13 cellular contexts compared by ENCODE assay signal in the genomic region with DNA sequence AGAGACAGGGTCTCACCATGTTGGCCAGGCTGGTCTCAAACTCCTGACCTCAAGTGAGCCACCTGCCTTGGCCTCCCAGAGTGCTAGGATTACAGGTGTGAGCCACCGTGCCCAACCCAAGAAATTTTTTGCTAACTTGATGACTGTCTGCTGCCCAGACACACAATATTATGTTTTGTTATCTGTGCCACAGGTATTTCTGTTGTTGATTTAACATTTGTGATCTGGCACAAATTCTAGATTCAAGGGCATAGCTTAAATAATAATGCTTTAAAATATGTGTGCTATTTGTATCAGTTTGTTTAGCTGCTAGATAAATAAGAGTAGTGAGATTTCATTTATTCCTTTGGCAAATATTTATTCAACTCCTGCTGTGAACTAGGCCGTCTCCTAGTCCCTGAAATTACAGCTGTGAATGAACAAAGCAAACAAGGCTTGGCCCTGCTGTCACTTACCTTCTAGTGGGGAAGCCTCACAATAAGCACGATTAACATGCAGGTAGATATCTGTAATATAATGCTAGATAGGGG. TPM values are rescaled to one million over a fixed set of nuclear protein-coding genes. Genes with fewer than 3 reads are reported as not detected.
A peak's percentile ranks its signal among the peaks of the same experiment; 100 is the strongest.
DNase-seq lines count a peak whose midpoint lies in the region; ATAC-seq and TF ChIP-seq lines count a peak whose summit lies in the region.
"Had no signal": no experiment of that assay in that cellular context is flagged by ENCODE, and none has a peak within 500 bp of the region (broad histone marks: within the 10 kb centered on the region; RNA-seq: fewer than 3 reads in every experiment).

No MANE protein-coding gene starts in this region.

- DNase-seq in DMS79 (lab: John Stamatoyannopoulos, UW) (peak; percentile 26), NCI-H187 treated with DMSO at 0.1 percent for 48 hours (lab: John Stamatoyannopoulos, UW) (peak; percentile 43), SHP77 treated with DMSO at 0.1 percent for 48 hours (lab: John Stamatoyannopoulos, UW) (peak; percentile 96), mucosa of descending colon (peak in 1 of 3 donors; percentile 10), NCI-H82 treated with DMSO at 0.1 percent for 48 hours (lab: John Stamatoyannopoulos, UW; ENCODE audit: unreplicated experiment) (no peak), NCI-H446 treated with DMSO at 0.1 percent for 48 hours (lab: John Stamatoyannopoulos, UW) (no peak), C1 segment of cervical spinal cord (lab: John Stamatoyannopoulos, UW) (no peak), iPS-NIHi7 (ENCODE audit: extremely low spot score) (no peak)
- DNase-seq: foreskin keratinocyte; kidney glomerular epithelial cell; stimulated activated naive B cell treated with anti-CD40 and anti-IgM and Interleukin-4, amounts not matched to agents 10 μg/mL and 1 μg/mL and 100 μg/mL, for 72 hours had no signal

- H3K4me3 ChIP-seq in mucosa of descending colon = no peak overlapping the region

- TF ChIP-seq CTCF in mucosa of descending colon (IDR thresholded peaks at IDR 0.05) = no peak

- H3K36me3 ChIP-seq in mucosa of descending colon (ENCODE audit: low read depth) = no peaks in the 10 kb centered on the region

- no peaks in the 10 kb centered on the region for H3K9me3 ChIP-seq in mucosa of descending colon

- intact Hi-C loops in mucosa of descending colon (cut with DNase I, micrococcal nuclease) = no loop called here

- ATAC-seq in mucosa of descending colon = peak; percentile 93
- ATAC-seq: activated CD4-positive, CD25-positive, alpha-beta regulatory T cell treated with anti-CD3 and anti-CD28 coated beads, Interleukin-2, amount 50 U/mL, for 24 hours; foreskin keratinocyte; Right ventricle myocardium inferior; stimulated activated naive B cell treated with anti-CD40 and anti-IgM and Interleukin-4, amounts not matched to agents 10 μg/mL and 1 μg/mL and 100 μg/mL, for 72 hours had no signal

- peaks cover 4% of the 10 kb centered on the region for H3K4me1 ChIP-seq in mucosa of descending colon (ENCODE audit: low read depth)

RNA-seq across cellular contexts. Expression of gene GAPVD1, which starts 35.3 kb away (rescaled TPM):
- total RNA-seq in mucosa of descending colon = 10 to 100 TPM; 40.8 to 55.1 (median 41.4) TPM

RNA-seq across cellular contexts. Expression of gene HSPA5, which starts 55.8 kb away (rescaled TPM):
- total RNA-seq in mucosa of descending colon = 100 to 1,000 TPM; 119 to 194 (median 150) TPM

Comparison
In these comparisons a context has a peak if more than half of its experiments do, and no peak if none do; other contexts are left out.
1. DNase-seq: peak in DMS79 (single experiment), NCI-H187 treated with DMSO at 0.1 percent for 48 hours (single experiment) and SHP77 treated with DMSO at 0.1 percent for 48 hours (single experiment); none in NCI-H82 treated with DMSO at 0.1 percent for 48 hours (single experiment), NCI-H446 treated with DMSO at 0.1 percent for 48 hours (single experiment), C1 segment of cervical spinal cord (0 of 14) and iPS-NIHi7 (single experiment).